In genomic region chr19:37165635-37166034, GRCh38 we compare ENCODE assay signal across 22 cellular contexts.
"Had no signal": no experiment of that assay in that cellular context is flagged by ENCODE, and none has a peak within 500 bp of the region (broad histone marks: within the 10 kb centered on the region; RNA-seq: fewer than 3 reads in every experiment).

No MANE protein-coding gene starts in this region.

- H3K4me3 ChIP-seq: coronary artery, dorsolateral prefrontal cortex, esophagus muscularis mucosa, gastroesophageal sphincter, heart left ventricle, left lung, lung had no signal

- H3K27me3 ChIP-seq: dorsolateral prefrontal cortex, esophagus muscularis mucosa, foreskin keratinocyte, gastroesophageal sphincter, heart left ventricle, left lung had no signal

- FAIRE-seq: colon, endothelial cell of umbilical vein, frontal cortex, islet of Langerhans, keratinocyte had no signal

- H3K4me1 ChIP-seq: esophagus muscularis mucosa, foreskin keratinocyte, gastroesophageal sphincter, heart left ventricle, left lung had no signal

- H3K27ac ChIP-seq: coronary artery, dorsolateral prefrontal cortex, esophagus muscularis mucosa, foreskin keratinocyte, gastroesophageal sphincter, heart left ventricle, left lung had no signal

- DNase-seq: dermis blood vessel endothelial cell; dorsolateral prefrontal cortex; effector CD4-positive, alpha-beta T cell; effector memory CD4-positive, alpha-beta T cell; foreskin keratinocyte; heart left ventricle; hippocampal formation; left cardiac atrium; left lung; left ventricle myocardium superior; mammary epithelial cell; mesendoderm; midbrain had no signal

- ATAC-seq: foreskin keratinocyte, gastroesophageal sphincter, heart left ventricle, left cardiac atrium, left lung, left ventricle myocardium superior had no signal
